ENCODE assay signal across 25 cellular contexts in the genomic region with DNA sequence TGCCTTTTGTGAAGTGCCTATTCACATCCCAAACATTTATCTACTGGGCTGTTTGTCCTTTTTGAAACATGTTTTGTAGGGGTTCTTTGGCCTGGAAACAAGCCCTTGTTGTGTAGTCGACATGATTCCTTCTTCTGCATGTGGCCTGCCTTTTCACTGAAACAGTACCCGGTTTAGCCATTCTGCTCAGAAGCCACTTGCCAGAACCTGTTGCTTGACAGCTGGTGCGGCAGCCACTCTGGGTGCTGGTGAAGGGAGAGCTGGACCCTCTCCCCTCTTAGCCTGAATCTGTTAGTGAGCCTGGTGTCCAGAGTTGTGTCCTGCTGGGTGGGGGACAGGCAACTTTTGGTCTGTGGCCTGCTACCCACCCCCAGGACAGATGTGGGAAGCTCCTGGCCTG.
"Had no signal": no experiment of that assay in that cellular context is flagged by ENCODE, and none has a peak within 500 bp of the region (broad histone marks: within the 10 kb centered on the region; RNA-seq: fewer than 3 reads in every experiment).

No MANE protein-coding gene starts in this region.

- H3K9me3 ChIP-seq: adrenal gland, MG63, Peyer's patch, SJSA1 had no signal

- H3K4me1 ChIP-seq: Peyer's patch, SJSA1 had no signal

- H3K9ac ChIP-seq: KMS-11 had no signal

- H3K4me3 ChIP-seq: adrenal gland, MG63, Peyer's patch, SJSA1 had no signal

- H3K4me2 ChIP-seq: KMS-11 had no signal

- H3K27ac ChIP-seq: adrenal gland, KMS-11, Peyer's patch, SJSA1 had no signal

- H3K27me3 ChIP-seq: adrenal gland, MG63, Peyer's patch, SJSA1 had no signal

- DNase-seq: activated CD4-positive, alpha-beta memory T cell treated with anti-CD3 and anti-CD28 coated beads for 36 hours; activated CD4-positive, alpha-beta T cell treated with anti-CD3 and anti-CD28 coated beads for 48 hours; activated CD4-positive, CD25-positive, alpha-beta regulatory T cell treated with anti-CD3 and anti-CD28 coated beads, Interleukin-2, amount 50 U/mL, for 72 hours; activated CD8-positive, alpha-beta memory T cell treated with anti-CD3 and anti-CD28 coated beads for 24 hours; activated naive CD4-positive, alpha-beta T cell treated with anti-CD3 and anti-CD28 coated beads, Interleukin-2, amount 50 U/mL, for 16 hours; activated naive CD8-positive, alpha-beta T cell treated with anti-CD3 and anti-CD28 coated beads, Interleukin-2, amount 10 ng/mL, durations not matched to agents 7 days and 5 days; activated T-cell treated with anti-CD3 and anti-CD28 coated beads, Interleukin-2, amount 50 U/mL, for 4 hours; adrenal gland; anterior cingulate cortex; cerebellar nuclear complex; MG63; NCI-H1105 treated with DMSO at 0.1 percent for 48 hours; NCI-H1436 treated with DMSO at 0.1 percent for 48 hours; NCI-H187; NCI-H2081 treated with DMSO at 0.1 percent for 48 hours; NCI-H226; NCI-H526; NCI-H82; NK-92 treated with Interleukin-12 subunit alpha and Interleukin-12 subunit beta, amount 100 ng/mL, for 24 hours; SHP77; T-helper 9 cell had no signal

- ATAC-seq: activated T-cell treated with anti-CD3 and anti-CD28 coated beads, Interleukin-2, amount 50 U/mL, for 4 hours; WTC11 had no signal
